16 cellular contexts compared by ENCODE assay signal in genomic region chr3:38143511-38143910, GRCh38.
"Had no signal": no experiment of that assay in that cellular context is flagged by ENCODE, and none has a peak within 500 bp of the region (broad histone marks: within the 10 kb centered on the region; RNA-seq: fewer than 3 reads in every experiment).

No MANE protein-coding gene starts in this region.

- H3K4me3 ChIP-seq: sigmoid colon, thyroid gland had no signal

- H3K27ac ChIP-seq: sigmoid colon, thyroid gland, WERI-Rb-1 had no signal

- H3K9me3 ChIP-seq: sigmoid colon, thyroid gland had no signal

- H3K27ac Mint-ChIP-seq: activated naive CD8-positive, alpha-beta T cell; effector memory CD8-positive, alpha-beta T cell; immature natural killer cell; natural killer cell treated with Interleukin-12 subunit alpha and Interleukin-12 subunit beta and Interleukin-15 and Interleukin-18, amount 100 ng/mL, for 72 hours; stimulated activated naive B cell treated with anti-CD40 and anti-IgM and Interleukin-4, amounts not matched to agents 10 μg/mL and 1 μg/mL and 100 μg/mL, for 72 hours had no signal

- ATAC-seq: effector memory CD8-positive, alpha-beta T cell; left ventricle myocardium superior; natural killer cell treated with Interleukin-12 subunit alpha and Interleukin-12 subunit beta and Interleukin-15 and Interleukin-18, amount 100 ng/mL, for 72 hours; stimulated activated naive B cell treated with anti-CD40 and anti-IgM and Interleukin-4, amounts not matched to agents 10 μg/mL and 1 μg/mL and 100 μg/mL, for 72 hours had no signal

- H3K4me3 Mint-ChIP-seq: activated naive CD8-positive, alpha-beta T cell; effector memory CD8-positive, alpha-beta T cell; immature natural killer cell; natural killer cell treated with Interleukin-12 subunit alpha and Interleukin-12 subunit beta and Interleukin-15 and Interleukin-18, amount 100 ng/mL, for 72 hours; stimulated activated naive B cell treated with anti-CD40 and anti-IgM and Interleukin-4, amounts not matched to agents 10 μg/mL and 1 μg/mL and 100 μg/mL, for 72 hours had no signal

- H3K36me3 ChIP-seq: WERI-Rb-1 had no signal

- DNase-seq: activated CD4-positive, alpha-beta T cell treated with anti-CD3 and anti-CD28 coated beads for 1 hour; activated CD8-positive, alpha-beta memory T cell treated with anti-CD3 and anti-CD28 coated beads for 24 hours; dermis blood vessel endothelial cell; effector memory CD8-positive, alpha-beta T cell; immature natural killer cell; left ventricle myocardium superior; mesenchymal stem cell; nucleus accumbens; sigmoid colon; stimulated activated CD4-positive, alpha-beta T cell treated with anti-CD3 and anti-CD28 coated beads, Interleukin-4, amount 100 ng/mL, for 24 hours; stimulated activated naive B cell treated with anti-CD40 and anti-IgM and Interleukin-4, amounts not matched to agents 10 μg/mL and 1 μg/mL and 100 μg/mL, for 72 hours; T-helper 2 cell; thyroid gland; WERI-Rb-1 had no signal

- H3K27me3 ChIP-seq: sigmoid colon, thyroid gland had no signal

- H3K27me3 Mint-ChIP-seq: activated naive CD8-positive, alpha-beta T cell; effector memory CD8-positive, alpha-beta T cell; natural killer cell treated with Interleukin-12 subunit alpha and Interleukin-12 subunit beta and Interleukin-15 and Interleukin-18, amount 100 ng/mL, for 72 hours; stimulated activated naive B cell treated with anti-CD40 and anti-IgM and Interleukin-4, amounts not matched to agents 10 μg/mL and 1 μg/mL and 100 μg/mL, for 72 hours had no signal
